ENCODE assay signal across 15 cellular contexts in the genomic region with DNA sequence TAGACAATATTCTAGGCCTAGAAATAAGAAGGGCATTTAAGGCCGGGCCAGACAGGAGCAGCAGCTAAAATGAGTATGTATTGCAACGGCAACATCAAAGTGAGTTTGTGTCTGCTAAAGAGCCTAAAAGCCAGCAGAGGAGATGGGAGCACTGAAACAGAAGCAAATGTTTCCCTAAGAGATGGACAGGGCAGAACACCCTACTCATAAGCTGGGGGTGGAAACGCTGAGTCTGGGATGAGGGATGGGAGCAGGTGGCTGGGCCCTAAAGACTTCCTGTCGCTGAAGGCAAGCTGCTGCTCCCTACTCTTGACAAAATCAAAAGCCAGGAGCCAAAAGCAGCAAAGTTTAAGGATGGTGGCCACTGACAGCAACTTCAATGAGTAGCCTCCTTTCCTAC. TPM values are rescaled to one million over a fixed set of nuclear protein-coding genes. Genes with fewer than 3 reads are reported as not detected.
A peak's percentile ranks its signal among the peaks of the same experiment; 100 is the strongest.
DNase-seq lines count a peak whose midpoint lies in the region; ATAC-seq and TF ChIP-seq lines count a peak whose summit lies in the region.
"Had no signal": no experiment of that assay in that cellular context is flagged by ENCODE, and none has a peak within 500 bp of the region (broad histone marks: within the 10 kb centered on the region; RNA-seq: fewer than 3 reads in every experiment).

No MANE protein-coding gene starts in this region.

- peak; percentile 67 for DNase-seq in NCI-H510A treated with DMSO at 0.1 percent for 48 hours (lab: John Stamatoyannopoulos, UW)
- DNase-seq in memory B cell (ENCODE audit: low spot score in 2 of 2) = no peak
- no peak for DNase-seq in NCI-H69 (lab: John Stamatoyannopoulos, UW)
- DNase-seq in esophagus squamous epithelium (lab: John Stamatoyannopoulos, UW) = no peak
- DNase-seq in NCI-H1417 (lab: John Stamatoyannopoulos, UW) = no peak
- DNase-seq: activated B cell treated with CpG ODN at 0.5 μM for 24 hours; foreskin fibroblast; MG63; midbrain; stimulated activated naive CD4-positive, alpha-beta T cell treated with Interleukin-2 at 50 U/mL for 16 hours had no signal

- no peaks in the 10 kb centered on the region for H3K9me3 Mint-ChIP-seq in memory B cell
- H3K9me3 Mint-ChIP-seq: activated B cell treated with CpG ODN at 0.5 μM for 24 hours had no signal

- ATAC-seq in GM21723 (IDR thresholded peaks at IDR 0.05; ENCODE audit: unreplicated experiment) (peak; percentile 5), memory B cell (ENCODE audit: low read depth) (no peak), GM21529 (IDR thresholded peaks at IDR 0.05; ENCODE audit: unreplicated experiment) (no peak)
- ATAC-seq: HCT116 had no signal

- peak overlapping the region; percentile 15 for H3K27ac Mint-ChIP-seq in memory B cell
- H3K27ac Mint-ChIP-seq: activated B cell treated with CpG ODN at 0.5 μM for 24 hours had no signal

- intact Hi-C loops in esophagus squamous epithelium (cut with DNase I) = no loop called here

- H3K36me3 ChIP-seq in skeletal muscle satellite cell (ENCODE audit: insufficient read depth, low read length) (peaks cover 4% of the 10 kb centered on the region), esophagus squamous epithelium (peaks cover 0 to 25% (median 0%) of the 10 kb centered on the region in 3 donors)
- H3K36me3 ChIP-seq: MG63 had no signal

- peaks cover 20% of the 10 kb centered on the region for H3K4me1 Mint-ChIP-seq in memory B cell

- WGBS in esophagus squamous epithelium, 2 donors = 88 to 96% methylated on average over 4 of the region's 4 CpGs

- no peaks in the 10 kb centered on the region for H3K36me3 Mint-ChIP-seq in memory B cell

- H3K9ac ChIP-seq in skeletal muscle satellite cell (ENCODE audit: low read depth, low read length) = peak overlapping the region; percentile 50

- TF ChIP-seq POLR2A in esophagus squamous epithelium (IDR thresholded peaks at IDR 0.05) = no peak

- H3K4me3 Mint-ChIP-seq in memory B cell = no peak overlapping the region

- no peak for TF ChIP-seq CTCF in esophagus squamous epithelium (IDR thresholded peaks at IDR 0.05)

- peak overlapping the region in 2 of 4 donors; percentile 10 to 30 for H3K27ac ChIP-seq in esophagus squamous epithelium
- H3K27ac ChIP-seq: right atrium auricular region had no signal

- H3K4me2 ChIP-seq in skeletal muscle satellite cell (ENCODE audit: low read length) = peak overlapping the region; percentile 68

- H3K27me3 Mint-ChIP-seq in memory B cell = peaks cover 3% of the 10 kb centered on the region

- H3K4me3 ChIP-seq in skeletal muscle satellite cell (ENCODE audit: low read length) = no peak overlapping the region
- no peak overlapping the region for H3K4me3 ChIP-seq in esophagus squamous epithelium
- H3K4me3 ChIP-seq: MG63, right atrium auricular region had no signal

- H3K4me1 ChIP-seq in skeletal muscle satellite cell (ENCODE audit: control insufficient read depth, insufficient read depth, low read length) (peaks cover 62% of the 10 kb centered on the region), esophagus squamous epithelium (peaks cover 0 to 31% (median 3%) of the 10 kb centered on the region in 3 donors)

- no peaks in the 10 kb centered on the region for H3K9me3 ChIP-seq in skeletal muscle satellite cell (replicated peaks; ENCODE audit: low read length)
- no peaks in the 10 kb centered on the region for H3K9me3 ChIP-seq in esophagus squamous epithelium
- H3K9me3 ChIP-seq: MG63, right atrium auricular region had no signal

- H3K27me3 ChIP-seq in skeletal muscle satellite cell (ENCODE audit: control insufficient read depth, insufficient read depth, low read length) (no peaks in the 10 kb centered on the region), esophagus squamous epithelium (no peaks in the 10 kb centered on the region)
- H3K27me3 ChIP-seq: MG63, right atrium auricular region had no signal

RNA-seq across cellular contexts. Expression of a gene that starts 40.5 kb away (rescaled TPM):
- 7.6 and 10.9 TPM in 2 replicates for total RNA-seq in skeletal muscle satellite cell (2012; rRNA removed)
- 1 to 10 TPM in 3 of 4 donors, under 1 TPM in 1; 0.42 to 3.1 (median 1.8) TPM for total RNA-seq in esophagus squamous epithelium
